2 cellular contexts compared by ENCODE assay signal in genomic region chr22:37338539-37339246, GRCh38.
TF ChIP-seq lines count a peak whose summit lies in the region.

No MANE protein-coding gene starts in this region.

TF ChIP-seq in SK-N-SH treated with all-trans-retinoic acid at 6 μM for 48 hours, 23 proteins besides CTCF, POLR2A, EP300 and RAD21 (continued from another document):
- TF ChIP-seq POU6F1 (CRISPR knock-in tag; IDR thresholded peaks at IDR 0.05; ENCODE audit: borderline replicate concordance, low read depth): no peak

TF ChIP-seq in SK-N-SH, 30 proteins besides CTCF, POLR2A, EP300 and RAD21 (continued from another document):
- TF ChIP-seq YY1 (IDR thresholded peaks at IDR 0.05; ENCODE audit: low read depth) (no peak), USF1 (IDR thresholded peaks at IDR 0.05; ENCODE audit: borderline replicate concordance, low read depth) (no peak), FOXM1 (IDR thresholded peaks at IDR 0.05; ENCODE audit: low read depth) (no peak)
